ENCODE assay signal across 8 cellular contexts in the genomic region with DNA sequence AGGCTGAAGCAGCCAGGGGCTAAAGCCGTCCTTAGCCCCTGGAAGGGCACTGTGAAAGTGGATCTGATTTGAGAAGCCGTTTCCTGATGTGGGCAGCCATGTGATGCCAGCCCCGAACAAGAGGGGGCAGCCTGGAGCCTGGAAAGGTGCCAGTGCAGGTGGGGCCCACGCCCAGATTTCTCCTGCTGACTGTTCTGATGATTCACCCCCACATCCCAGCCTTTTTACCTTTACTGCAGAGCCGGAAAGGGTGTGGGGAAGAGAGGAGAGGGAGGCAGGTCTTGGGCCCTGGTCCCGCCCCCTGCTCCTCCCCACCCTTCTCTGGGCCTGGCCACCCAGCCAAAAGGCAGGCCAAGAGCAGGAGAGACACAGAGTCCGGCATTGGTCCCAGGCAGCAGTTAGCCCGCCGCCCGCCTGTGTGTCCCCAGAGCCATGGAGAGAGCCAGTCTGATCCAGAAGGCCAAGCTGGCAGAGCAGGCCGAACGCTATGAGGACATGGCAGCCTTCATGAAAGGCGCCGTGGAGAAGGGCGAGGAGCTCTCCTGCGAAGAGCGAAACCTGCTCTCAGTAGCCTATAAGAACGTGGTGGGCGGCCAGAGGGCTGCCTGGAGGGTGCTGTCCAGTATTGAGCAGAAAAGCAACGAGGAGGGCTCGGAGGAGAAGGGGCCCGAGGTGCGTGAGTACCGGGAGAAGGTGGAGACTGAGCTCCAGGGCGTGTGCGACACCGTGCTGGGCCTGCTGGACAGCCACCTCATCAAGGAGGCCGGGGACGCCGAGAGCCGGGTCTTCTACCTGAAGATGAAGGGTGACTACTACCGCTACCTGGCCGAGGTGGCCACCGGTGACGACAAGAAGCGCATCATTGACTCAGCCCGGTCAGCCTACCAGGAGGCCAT. TPM values are rescaled to one million over a fixed set of nuclear protein-coding genes. Genes with fewer than 3 reads are reported as not detected.
DNase-seq lines count a peak whose midpoint lies in the region; ATAC-seq, FAIRE-seq and TF ChIP-seq lines count a peak whose summit lies in the region.

Gene SFN, plus strand, starts transcription at position 369 of the 896 bp plus-strand sequence. Its CDS starts 64 bp downstream, at position 433.

- H3K79me2 ChIP-seq in neural progenitor cell (ENCODE audit: low read depth) = no peaks in the 10 kb centered on the region

- H3K9ac ChIP-seq in neural progenitor cell = no peak within 1 kb of the TSS

- peak within 1 kb of the TSS; percentile 99 for H3K4me2 ChIP-seq in neural progenitor cell

- H2AFZ ChIP-seq in neural progenitor cell (replicated peaks) = no peak within 1 kb of the TSS

- H3K27me3 ChIP-seq in effector memory CD4-positive, alpha-beta T cell (replicated peaks; ENCODE audit: control insufficient read depth, insufficient read depth, low read length, poor library complexity, severe bottlenecking) = no peaks in the 10 kb centered on the region
- peaks cover 8% of the 10 kb centered on the region for H3K27me3 ChIP-seq in neural progenitor cell

- no peaks in the 10 kb centered on the region for H3K36me3 ChIP-seq in effector memory CD4-positive, alpha-beta T cell (ENCODE audit: control insufficient read depth, insufficient read depth, low read length)
- no peaks in the 10 kb centered on the region for H3K36me3 ChIP-seq in neural progenitor cell

- no peak for ATAC-seq in GM19023 (IDR thresholded peaks at IDR 0.05; ENCODE audit: unreplicated experiment)

- FAIRE-seq in G401.6 (lab: Jason Lieb, UNC) (peak; percentile 99), HTR-8/SVneo (lab: Jason Lieb, UNC) (no peak)

- H3K4me3 Mint-ChIP-seq in neural progenitor cell = peak within 1 kb of the TSS; percentile 91

- H3K27ac ChIP-seq in effector memory CD4-positive, alpha-beta T cell (ENCODE audit: insufficient read depth, low read length, poor library complexity, severe bottlenecking) = peak within 1 kb of the TSS; percentile 70
- H3K27ac ChIP-seq in neural progenitor cell = peak within 1 kb of the TSS; percentile 55

- H3K4me1 ChIP-seq in effector memory CD4-positive, alpha-beta T cell (ENCODE audit: control insufficient read depth, insufficient read depth, low read length, poor library complexity, severe bottlenecking) = peaks cover 8% of the 10 kb centered on the region
- H3K4me1 ChIP-seq in neural progenitor cell = peaks cover 35% of the 10 kb centered on the region

- no peaks in the 10 kb centered on the region for H3K9me3 ChIP-seq in effector memory CD4-positive, alpha-beta T cell (ENCODE audit: control insufficient read depth, low read length)
- no peaks in the 10 kb centered on the region for H3K9me3 ChIP-seq in neural progenitor cell (ENCODE audit: low read depth)

- TF ChIP-seq CTCF in neural progenitor cell (IDR thresholded peaks at IDR 0.05) = peak; percentile 55

- peak within 1 kb of the TSS; percentile 82 for H3K4me3 ChIP-seq in effector memory CD4-positive, alpha-beta T cell (ENCODE audit: insufficient read depth, low read depth, low read length, poor library complexity, severe bottlenecking)
- peak within 1 kb of the TSS; percentile 71 for H3K4me3 ChIP-seq in neural progenitor cell

- H3F3A ChIP-seq in neural progenitor cell (ENCODE audit: low read depth) = peaks cover 27% of the 10 kb centered on the region

- DNase-seq in NCI-H1105 treated with DMSO at 0.1 percent for 48 hours (lab: John Stamatoyannopoulos, UW) = peak; percentile 64
- DNase-seq in activated CD4-positive, alpha-beta T cell treated with anti-CD3 and anti-CD28 coated beads for 1 hour = peak; percentile 21
- DNase-seq in effector memory CD4-positive, alpha-beta T cell = peak; percentile 30 to 35 (median 30)
- DNase-seq in neural progenitor cell (ENCODE audit: low spot score) = peak; percentile 41
- DNase-seq in NCI-H2227 (lab: John Stamatoyannopoulos, UW; ENCODE audit: unreplicated experiment) = no peak
- no peak for DNase-seq in HTR-8/SVneo (ENCODE audit: insufficient read length, low spot score)

- no peaks in the 10 kb centered on the region for H4K20me1 ChIP-seq in neural progenitor cell (ENCODE audit: low read depth)

- no peaks in the 10 kb centered on the region for H3K36me3 Mint-ChIP-seq in neural progenitor cell

- peaks cover 18% of the 10 kb centered on the region for H3K4me1 Mint-ChIP-seq in neural progenitor cell

- peaks cover 10% of the 10 kb centered on the region for H3K27me3 Mint-ChIP-seq in neural progenitor cell (ENCODE audit: insufficient read depth, low read depth)

- H3K9me3 Mint-ChIP-seq in neural progenitor cell = no peaks in the 10 kb centered on the region

- H3K27ac Mint-ChIP-seq in neural progenitor cell = peak within 1 kb of the TSS; percentile 60

RNA-seq across cellular contexts. Expression of gene SFN, which starts in this region (rescaled TPM):
- total RNA-seq in neural progenitor cell (ENCODE audit: low replicate concordance) = 0.21 and 0.99 TPM in 2 replicates

Comparison
In these comparisons a context has a peak if more than half of its experiments do, and no peak if none do; other contexts are left out.
1. Peak in DNase-seq, H3K4me3 ChIP-seq, H3K27ac ChIP-seq and H3K4me2 ChIP-seq in neural progenitor cell; RNA of the gene not detected or under 1 TPM.
2. DNase-seq: peak in NCI-H1105 treated with DMSO at 0.1 percent for 48 hours (single experiment), activated CD4-positive, alpha-beta T cell treated with anti-CD3 and anti-CD28 coated beads for 1 hour (single experiment) and effector memory CD4-positive, alpha-beta T cell (3 of 3); none in NCI-H2227 (single experiment) and HTR-8/SVneo (single experiment).